In genomic region chr6:14549871-14550270, GRCh38 we compare ENCODE assay signal across 2 cellular contexts.
TF ChIP-seq lines count a peak whose summit lies in the region.

No MANE protein-coding gene starts in this region.

TF ChIP-seq in IMR-90, 13 proteins besides CTCF, POLR2A, EP300 and RAD21:
- TF ChIP-seq MXI1 (IDR thresholded peaks at IDR 0.05; ENCODE audit: borderline replicate concordance, low read depth, low read length) = no peak
- no peak for TF ChIP-seq RCOR1 (IDR thresholded peaks at IDR 0.05; ENCODE audit: insufficient replicate concordance, low read length)
- no peak for TF ChIP-seq NFE2L2 (IDR thresholded peaks at IDR 0.05; ENCODE audit: low read depth, low read length)
- TF ChIP-seq CHD1 (IDR thresholded peaks at IDR 0.05; ENCODE audit: low read depth, low read length) = no peak
- no peak for TF ChIP-seq USF2 (IDR thresholded peaks at IDR 0.05; ENCODE audit: low read depth, low read length)
- no peak for TF ChIP-seq MAZ (IDR thresholded peaks at IDR 0.05; ENCODE audit: borderline replicate concordance, low read depth, low read length)
- no peak for TF ChIP-seq MAFK (IDR thresholded peaks at IDR 0.05; ENCODE audit: low read depth, low read length)
- TF ChIP-seq BHLHE40 (IDR thresholded peaks at IDR 0.05; ENCODE audit: low read depth, low read length) = no peak
- TF ChIP-seq ELK1 (IDR thresholded peaks at IDR 0.05; ENCODE audit: borderline replicate concordance, low read depth, low read length) = no peak
- no peak for TF ChIP-seq CEBPB (IDR thresholded peaks at IDR 0.05; ENCODE audit: low read depth, low read length)
- TF ChIP-seq FOS (IDR thresholded peaks at IDR 0.05; ENCODE audit: low read depth, low read length) = no peak
- no peak for TF ChIP-seq SMC3 (IDR thresholded peaks at IDR 0.05; ENCODE audit: low read depth, low read length)
- no peak for TF ChIP-seq RFX5 (IDR thresholded peaks at IDR 0.05; ENCODE audit: low read depth, low read length)

TF ChIP-seq in HepG2, 621 proteins besides CTCF, POLR2A, EP300 and RAD21:
- TF ChIP-seq THYN1 (CRISPR knock-in tag; IDR thresholded peaks at IDR 0.05; ENCODE audit: borderline replicate concordance, low read depth) (no peak), ZFP36 (IDR thresholded peaks at IDR 0.05; ENCODE audit: borderline replicate concordance, low read depth, low read length, partially characterized antibody) (no peak)
